Comparison of ENCODE assay signal across 8 cellular contexts in genomic region chr18:78986018-78986481, GRCh38.
DNase-seq lines count a peak whose midpoint lies in the region; ATAC-seq and TF ChIP-seq lines count a peak whose summit lies in the region.

No MANE protein-coding gene starts in this region.

- CTCF ChIA-PET in GM10248 (lab: Yijun Ruan, JAX) = interaction anchor here (0.7 to 2.1 kb wide), 6 partner anchors 11 to 262 kb away, joined by 3 to 7 read pairs (median 5); no protein-coding TSS in a partner anchor

- peak; percentile 46 for TF ChIP-seq CTCF in GM10248 (IDR thresholded peaks at IDR 0.05; ENCODE audit: control extremely low read depth, extremely low read depth, low read depth, missing control alignments)

- ATAC-seq in HG03108 (IDR thresholded peaks at IDR 0.05; ENCODE audit: unreplicated experiment) = no peak

- DNase-seq in GM10248 (ENCODE audit: extremely low spot score) (no peak), NCI-H1105 treated with DMSO at 0.1 percent for 48 hours (lab: John Stamatoyannopoulos, UW) (peak; percentile 73), T47D (ENCODE audit: low read depth in 1 of 2, low spot score in 1 of 2) (peak; percentile 50 to 72), midbrain (lab: John Stamatoyannopoulos, UW) (peak; percentile 58), CD1c-positive myeloid dendritic cell (ENCODE audit: extremely low spot score) (no peak)
- DNase-seq in activated CD4-positive, alpha-beta T cell treated with anti-CD3 and anti-CD28 coated beads for 1 hour = no peak
- no peak for DNase-seq in stimulated activated naive CD4-positive, alpha-beta T cell (lab: John Stamatoyannopoulos, UW)

- POLR2A ChIA-PET in GM10248 (lab: Yijun Ruan, JAX) = no interaction called here

- in situ Hi-C loops in T47D (cut with HindIII; ENCODE audit: low pct_unique_long_range_greater_than_20kb, low sequenced_read_pairs) = no loop called here

Comparison
In these comparisons a context has a peak if more than half of its experiments do, and no peak if none do; other contexts are left out.
1. DNase-seq: peak in NCI-H1105 treated with DMSO at 0.1 percent for 48 hours (single experiment), T47D (2 of 2) and midbrain (single experiment); none in GM10248 (single experiment), activated CD4-positive, alpha-beta T cell treated with anti-CD3 and anti-CD28 coated beads for 1 hour (single experiment), CD1c-positive myeloid dendritic cell (single experiment) and stimulated activated naive CD4-positive, alpha-beta T cell (0 of 6).